ENCODE assay signal across 1 cellular context in genomic region chr2:219440388-219441256, GRCh38.
TF ChIP-seq lines count a peak whose summit lies in the region.

No MANE protein-coding gene starts in this region.

TF ChIP-seq in IMR-90, 13 proteins besides CTCF, POLR2A, EP300 and RAD21:
- TF ChIP-seq FOS (IDR thresholded peaks at IDR 0.05; ENCODE audit: low read depth, low read length): no peak
- TF ChIP-seq RFX5 (IDR thresholded peaks at IDR 0.05; ENCODE audit: low read depth, low read length): no peak
- TF ChIP-seq, protein P1, sequence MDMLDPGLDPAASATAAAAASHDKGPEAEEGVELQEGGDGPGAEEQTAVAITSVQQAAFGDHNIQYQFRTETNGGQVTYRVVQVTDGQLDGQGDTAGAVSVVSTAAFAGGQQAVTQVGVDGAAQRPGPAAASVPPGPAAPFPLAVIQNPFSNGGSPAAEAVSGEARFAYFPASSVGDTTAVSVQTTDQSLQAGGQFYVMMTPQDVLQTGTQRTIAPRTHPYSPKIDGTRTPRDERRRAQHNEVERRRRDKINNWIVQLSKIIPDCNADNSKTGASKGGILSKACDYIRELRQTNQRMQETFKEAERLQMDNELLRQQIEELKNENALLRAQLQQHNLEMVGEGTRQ (IDR thresholded peaks at IDR 0.05; ENCODE audit: low read depth, low read length): peak; percentile 15; the same call in 1 of the 2 replicates
- no peak for TF ChIP-seq BHLHE40 (IDR thresholded peaks at IDR 0.05; ENCODE audit: low read depth, low read length)
- no peak for TF ChIP-seq CHD1 (IDR thresholded peaks at IDR 0.05; ENCODE audit: low read depth, low read length)
- no peak for TF ChIP-seq SMC3 (IDR thresholded peaks at IDR 0.05; ENCODE audit: low read depth, low read length)
- TF ChIP-seq CEBPB (IDR thresholded peaks at IDR 0.05; ENCODE audit: low read depth, low read length): no peak
- TF ChIP-seq MXI1 (IDR thresholded peaks at IDR 0.05; ENCODE audit: borderline replicate concordance, low read depth, low read length): no peak
- TF ChIP-seq MAZ (IDR thresholded peaks at IDR 0.05; ENCODE audit: borderline replicate concordance, low read depth, low read length): no peak
- TF ChIP-seq MAFK (IDR thresholded peaks at IDR 0.05; ENCODE audit: low read depth, low read length): no peak
- TF ChIP-seq, protein P2, sequence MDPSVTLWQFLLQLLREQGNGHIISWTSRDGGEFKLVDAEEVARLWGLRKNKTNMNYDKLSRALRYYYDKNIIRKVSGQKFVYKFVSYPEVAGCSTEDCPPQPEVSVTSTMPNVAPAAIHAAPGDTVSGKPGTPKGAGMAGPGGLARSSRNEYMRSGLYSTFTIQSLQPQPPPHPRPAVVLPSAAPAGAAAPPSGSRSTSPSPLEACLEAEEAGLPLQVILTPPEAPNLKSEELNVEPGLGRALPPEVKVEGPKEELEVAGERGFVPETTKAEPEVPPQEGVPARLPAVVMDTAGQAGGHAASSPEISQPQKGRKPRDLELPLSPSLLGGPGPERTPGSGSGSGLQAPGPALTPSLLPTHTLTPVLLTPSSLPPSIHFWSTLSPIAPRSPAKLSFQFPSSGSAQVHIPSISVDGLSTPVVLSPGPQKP (IDR thresholded peaks at IDR 0.05; ENCODE audit: borderline replicate concordance, low read depth, low read length): no peak
- no peak for TF ChIP-seq NFE2L2 (IDR thresholded peaks at IDR 0.05; ENCODE audit: low read depth, low read length)
- peak; percentile 90 for TF ChIP-seq RCOR1 (IDR thresholded peaks at IDR 0.05; ENCODE audit: insufficient replicate concordance, low read length)
TF ChIP-seq in IMR-90: peak in this region for 2.
